ENCODE assay signal across 31 cellular contexts in the genomic region with DNA sequence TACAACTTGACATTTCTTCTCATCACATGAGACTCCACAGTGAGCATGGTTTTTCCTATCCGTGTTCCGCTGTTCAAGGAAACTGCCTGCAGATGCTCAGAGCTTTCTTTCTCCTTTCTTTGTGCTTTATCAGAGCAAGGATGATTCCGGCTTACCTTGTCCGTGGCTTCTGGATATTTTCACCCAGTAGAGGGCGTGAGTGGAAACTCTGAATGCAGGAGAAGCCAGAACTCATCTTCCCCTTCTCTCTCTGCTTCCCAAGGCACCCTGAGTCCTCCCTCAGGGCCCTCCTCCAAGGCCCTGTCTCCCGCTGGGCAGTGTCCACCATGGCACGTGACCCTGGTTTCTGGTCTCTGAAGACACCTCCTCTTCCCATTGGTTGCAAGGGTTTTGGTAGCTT.
A peak's percentile ranks its signal among the peaks of the same experiment; 100 is the strongest.
DNase-seq lines count a peak whose midpoint lies in the region; ATAC-seq, FAIRE-seq and TF ChIP-seq lines count a peak whose summit lies in the region.
"Had no signal": no experiment of that assay in that cellular context is flagged by ENCODE, and none has a peak within 500 bp of the region (broad histone marks: within the 10 kb centered on the region; RNA-seq: fewer than 3 reads in every experiment).

No MANE protein-coding gene starts in this region.

- no peaks in the 10 kb centered on the region for H3K9me3 Mint-ChIP-seq in type B pancreatic cell

- no peak overlapping the region for H3K27ac ChIP-seq in HepG2 (ENCODE audit: extremely low read length, insufficient read depth, low read length)
- no peak overlapping the region for H3K27ac ChIP-seq in right lobe of liver
- no peak overlapping the region for H3K27ac ChIP-seq in H1 (ENCODE audit: low read depth, low read length)
- H3K27ac ChIP-seq in gastrocnemius medialis = no peak overlapping the region
- H3K27ac ChIP-seq: coronary artery, KMS-11, psoas muscle, tibial artery had no signal

- no TSS peak for BruUV-seq in HepG2 (replicated peaks; lab: Mats Ljungman, UMichigan)

- no peak overlapping the region for H3K4me2 ChIP-seq in HepG2 (ENCODE audit: low read depth, low read length)
- H3K4me2 ChIP-seq in H1 (ENCODE audit: insufficient read depth in 1 of 2, low read depth in 2 of 2, low read length in 2 of 2) = no peak overlapping the region
- H3K4me2 ChIP-seq: KMS-11, SK-N-SH had no signal

- H2BK15ac ChIP-seq in H1 (ENCODE audit: low read length) = 0 out of 2 replicates have a peak overlapping the region, but pooled peaks have one; percentile 84

- H3K4me3 ChIP-seq in HepG2 (replicated peaks in 1 of 3; ENCODE audit: insufficient read depth in 1 of 3, low read depth in 2 of 3, low read length in 3 of 3) (no peak overlapping the region), right lobe of liver (no peak overlapping the region), H1 (ENCODE audit: extremely low read depth in 1 of 4, insufficient read depth in 2 of 4, low read depth in 3 of 4, low read length in 4 of 4) (no peak overlapping the region), gastrocnemius medialis (no peak overlapping the region)
- H3K4me3 ChIP-seq: coronary artery, psoas muscle, tibial artery had no signal

- FAIRE-seq in HepG2 (lab: Jason Lieb, UNC) (no peak), H1 (lab: Jason Lieb, UNC) (no peak), HTR-8/SVneo (lab: Jason Lieb, UNC) (no peak)
- FAIRE-seq: astrocyte, G401.6 had no signal

- H2AFZ ChIP-seq in HepG2 (ENCODE audit: low read length) (no peak overlapping the region), H1 (ENCODE audit: low read length) (no peak overlapping the region)

- H3K36me3 ChIP-seq in HepG2 (replicated peaks in 1 of 2; ENCODE audit: control insufficient read depth in 1 of 2, insufficient read depth in 2 of 2, low read length in 2 of 2) (no peaks in the 10 kb centered on the region), right lobe of liver (no peaks in the 10 kb centered on the region), H1 (ENCODE audit: control insufficient read depth in 2 of 4, insufficient read depth in 4 of 4, low read length in 3 of 4) (no peaks in the 10 kb centered on the region), gastrocnemius medialis (no peaks in the 10 kb centered on the region)
- H3K36me3 ChIP-seq: tibial artery had no signal

- no peak overlapping the region for H3K4me3 Mint-ChIP-seq in type B pancreatic cell
- H3K4me3 Mint-ChIP-seq: activated naive CD8-positive, alpha-beta T cell treated with anti-CD3 and anti-CD28 coated beads, Interleukin-2, amount 50 U/mL, for 24 hours; B cell; CD8-positive, alpha-beta memory T cell; naive thymus-derived CD4-positive, alpha-beta T cell had no signal

- no peak overlapping the region for H4K5ac ChIP-seq in H1 (ENCODE audit: insufficient read length, low read depth, low read length)

- H2BK5ac ChIP-seq in H1 (ENCODE audit: low read depth, low read length) = no peak overlapping the region

- H3K4me1 ChIP-seq in HepG2 (ENCODE audit: insufficient read depth, low read length) (no peaks in the 10 kb centered on the region), right lobe of liver (no peaks in the 10 kb centered on the region), H1 (replicated peaks in 1 of 4; ENCODE audit: control insufficient read depth in 3 of 4, insufficient read depth in 4 of 4, low read length in 3 of 4) (peaks cover 0 to 5% (median 0%) of the 10 kb centered on the region in 4 experiments; a peak in 2 of 7 replicates), gastrocnemius medialis (no peaks in the 10 kb centered on the region)
- H3K4me1 ChIP-seq: psoas muscle, tibial artery had no signal

- no peaks in the 10 kb centered on the region for H3K79me1 ChIP-seq in H1 (ENCODE audit: low read depth, low read length)

- H3K4me1 Mint-ChIP-seq in type B pancreatic cell (ENCODE audit: unreplicated experiment) = no peaks in the 10 kb centered on the region
- H3K4me1 Mint-ChIP-seq: activated naive CD8-positive, alpha-beta T cell treated with anti-CD3 and anti-CD28 coated beads, Interleukin-2, amount 50 U/mL, for 24 hours; B cell; CD8-positive, alpha-beta memory T cell; naive thymus-derived CD4-positive, alpha-beta T cell had no signal

- H3K9ac ChIP-seq in HepG2 (ENCODE audit: insufficient read depth, low read depth, low read length) (no peak overlapping the region), H1 (replicated peaks in 1 of 4; ENCODE audit: extremely low read depth in 1 of 4, low read depth in 3 of 4, low read length in 3 of 4) (no peak overlapping the region)
- H3K9ac ChIP-seq: KMS-11, SK-N-SH had no signal

- DNase-seq in HepG2 (ENCODE audit: low spot score) (no peak), right lobe of liver (no peak), NAMALWA (ENCODE audit: low spot score) (peak; percentile 1), H1 (ENCODE audit: low read depth in 1 of 2, low spot score in 2 of 2) (peak; percentile 7 to 61), type B pancreatic cell (ENCODE audit: extremely low spot score, unreplicated experiment) (no peak), gastrocnemius medialis (no peak), HTR-8/SVneo (ENCODE audit: insufficient read length, low spot score) (no peak)
- DNase-seq: activated CD4-positive, alpha-beta T cell treated with anti-CD3 and anti-CD28 coated beads, Interleukin-2, amount 50 U/mL, for 48 hours; activated naive CD4-positive, alpha-beta T cell; activated naive CD8-positive, alpha-beta T cell treated with anti-CD3 and anti-CD28 coated beads, Interleukin-2, amount 50 U/mL, for 24 hours; CD8-positive, alpha-beta memory T cell; GOT3; head of caudate nucleus; naive thymus-derived CD4-positive, alpha-beta T cell; NCI-H1436; NCI-H446 treated with DMSO at 0.1 percent for 48 hours; NCI-H774; occipital lobe; PC-3; psoas muscle; SK-N-SH; stimulated activated CD4-positive, alpha-beta T cell treated with anti-CD3 and anti-CD28 coated beads, Interleukin-4, amount 100 ng/mL, for 24 hours; tibial artery had no signal

- peaks cover 0 to 4% of the 10 kb centered on the region in 2 experiments; a peak in 1 of 5 replicates for H3K27me3 ChIP-seq in HepG2 (ENCODE audit: control insufficient read depth in 1 of 2, insufficient read depth in 2 of 2, low read length in 2 of 2)
- no peaks in the 10 kb centered on the region for H3K27me3 ChIP-seq in right lobe of liver
- no peaks in the 10 kb centered on the region for H3K27me3 ChIP-seq in H1 (replicated peaks in 1 of 4; ENCODE audit: control insufficient read depth in 3 of 4, extremely low read depth in 1 of 4, insufficient read depth in 3 of 4, low read length in 3 of 4)
- H3K27me3 ChIP-seq in gastrocnemius medialis = no peaks in the 10 kb centered on the region
- H3K27me3 ChIP-seq: tibial artery had no signal

- no peaks in the 10 kb centered on the region for H3K9me3 ChIP-seq in HepG2 (ENCODE audit: low read length)
- no peaks in the 10 kb centered on the region for H3K9me3 ChIP-seq in right lobe of liver
- no peaks in the 10 kb centered on the region for H3K9me3 ChIP-seq in H1 (ENCODE audit: insufficient read depth in 2 of 2, low read depth in 1 of 2, low read length in 1 of 2)
- no peaks in the 10 kb centered on the region for H3K9me3 ChIP-seq in gastrocnemius medialis
- H3K9me3 ChIP-seq: psoas muscle, SK-N-SH, tibial artery had no signal

- no peak for TF ChIP-seq POLR2A in HepG2 (IDR thresholded peaks at IDR 0.05; ENCODE audit: insufficient read depth in 1 of 2, low read depth in 2 of 2, low read length in 2 of 2)
- TF ChIP-seq POLR2A in right lobe of liver (IDR thresholded peaks at IDR 0.05) = no peak
- TF ChIP-seq POLR2A in H1 (IDR thresholded peaks at IDR 0.05; ENCODE audit: control extremely low read depth in 1 of 2, low read depth in 2 of 2, low read length in 2 of 2) = no peak
- TF ChIP-seq POLR2A in gastrocnemius medialis (IDR thresholded peaks at IDR 0.05) = no peak

- TF ChIP-seq EP300 in HepG2 (IDR thresholded peaks at IDR 0.05; ENCODE audit: low read depth in 2 of 2, low read length in 2 of 2) = no peak
- no peak for TF ChIP-seq EP300 in HepG2 (CRISPR knock-in tag; IDR thresholded peaks at IDR 0.05; ENCODE audit: borderline replicate concordance)
- TF ChIP-seq EP300 in H1 (IDR thresholded peaks at IDR 0.05; ENCODE audit: borderline replicate concordance in 1 of 2, low read depth in 2 of 2, low read length in 2 of 2) = no peak

- no peak overlapping the region for H2BK20ac ChIP-seq in H1 (ENCODE audit: low read length)

- ATAC-seq in HepG2 (no peak), right lobe of liver (no peak), gastrocnemius medialis (no peak), GM19328 (IDR thresholded peaks at IDR 0.05; ENCODE audit: unreplicated experiment) (no peak)
- ATAC-seq: activated CD4-positive, CD25-positive, alpha-beta regulatory T cell treated with anti-CD3 and anti-CD28 coated beads, Interleukin-2, amount 50 U/mL, for 24 hours; activated naive CD8-positive, alpha-beta T cell treated with anti-CD3 and anti-CD28 coated beads, Interleukin-2, amount 50 U/mL, for 24 hours; esophagus mucosa; naive thymus-derived CD4-positive, alpha-beta T cell; PC-3; psoas muscle had no signal

- H3K18ac ChIP-seq in H1 (ENCODE audit: extremely low read depth, low read length) = no peak overlapping the region

- H2BK120ac ChIP-seq in H1 (replicated peaks; ENCODE audit: low read depth, low read length) = no peak overlapping the region

- H3K4ac ChIP-seq in H1 (replicated peaks; ENCODE audit: insufficient read length, low read depth, low read length) = no peak overlapping the region

- no peaks in the 10 kb centered on the region for H3K36me3 Mint-ChIP-seq in type B pancreatic cell
- H3K36me3 Mint-ChIP-seq: CD8-positive, alpha-beta memory T cell; naive thymus-derived CD4-positive, alpha-beta T cell had no signal

- H3K23ac ChIP-seq in H1 (ENCODE audit: insufficient read length) = no peak overlapping the region

- in situ Hi-C loops in HepG2 (cut with HindIII; ENCODE audit: extremely low pct_ligation_motif_present, low pct_unique_long_range_greater_than_20kb) (no loop called here), gastrocnemius medialis (cut with MboI; ENCODE audit: low sequenced_read_pairs in 4 of 4) (no loop called here)

- intact Hi-C loops in HepG2 (cut with micrococcal nuclease; ENCODE audit: unreplicated experiment) (loop anchor here (2.0 kb wide), 1 partner anchor 31 kb away; no protein-coding TSS in a partner anchor), right lobe of liver (cut with DNase I) (no loop called here), gastrocnemius medialis (cut with DNase I; ENCODE audit: low total_unique reads) (no loop called here)

- H3K56ac ChIP-seq in H1 (replicated peaks; ENCODE audit: insufficient read length, low read depth, low read length) = no peak overlapping the region

- H3K27ac Mint-ChIP-seq in type B pancreatic cell = no peak overlapping the region
- H3K27ac Mint-ChIP-seq: activated naive CD8-positive, alpha-beta T cell treated with anti-CD3 and anti-CD28 coated beads, Interleukin-2, amount 50 U/mL, for 24 hours; B cell; CD8-positive, alpha-beta memory T cell; naive thymus-derived CD4-positive, alpha-beta T cell had no signal

- peaks cover 3% of the 10 kb centered on the region for H3K27me3 Mint-ChIP-seq in type B pancreatic cell
- H3K27me3 Mint-ChIP-seq: activated naive CD8-positive, alpha-beta T cell treated with anti-CD3 and anti-CD28 coated beads, Interleukin-2, amount 50 U/mL, for 24 hours; B cell had no signal

- 30% methylated on average over 7 of the region's 7 CpGs for WGBS in HepG2 (ENCODE audit: low lambda C conversion rate)
- WGBS in right lobe of liver (ENCODE audit: insufficient coverage, low coverage, low lambda C conversion rate, missing lambda C conversion rate) = 33% methylated on average over 7 of the region's 7 CpGs
- WGBS in H1 (ENCODE audit: extremely low coverage in 1 of 2, insufficient coverage in 1 of 2, insufficient read length in 1 of 2, insufficient replicate concordance in 2 of 2, low coverage in 1 of 2, low lambda C conversion rate in 2 of 2, missing lambda C conversion rate in 1 of 2), 2 experiments = 52% methylated on average over 7 of the region's 7 CpGs; no CpG with 5 or more reads in 1 of the 2 experiments

- no peak overlapping the region for H4K91ac ChIP-seq in H1 (replicated peaks; ENCODE audit: insufficient read length, low read length)

- H3K14ac ChIP-seq in H1 (ENCODE audit: insufficient read length) = no peak overlapping the region

- TF ChIP-seq CTCF in HepG2 (CRISPR knock-in tag; IDR thresholded peaks at IDR 0.05) (0 out of 2 replicates have a peak, but pooled peaks have one; percentile 14), right lobe of liver (IDR thresholded peaks at IDR 0.05) (no peak), H1 (IDR thresholded peaks at IDR 0.05; ENCODE audit: control extremely low read depth in 1 of 3, insufficient read depth in 1 of 3, low read depth in 1 of 3, low read length in 3 of 3) (peak; percentile 8 to 70 (median 54)), type B pancreatic cell (conservative IDR thresholded peaks at IDR 0.05) (peak; percentile 38), gastrocnemius medialis (IDR thresholded peaks at IDR 0.05 in 4 of 5, conservative IDR thresholded peaks at IDR 0.05 in 1 of 5) (no peak)

- H2AK5ac ChIP-seq in H1 (ENCODE audit: low read depth, low read length) = no peak overlapping the region

- no peaks in the 10 kb centered on the region for H3K79me2 ChIP-seq in HepG2 (ENCODE audit: insufficient read depth, low read length)
- no peaks in the 10 kb centered on the region for H3K79me2 ChIP-seq in H1 (ENCODE audit: control insufficient read depth in 1 of 2, insufficient read depth in 2 of 2, low read length in 2 of 2)

- no peak for TF ChIP-seq RAD21 in HepG2 (CRISPR knock-in tag; IDR thresholded peaks at IDR 0.05)
- peak; percentile 46 to 57 for TF ChIP-seq RAD21 in H1 (IDR thresholded peaks at IDR 0.05 in 1 of 2, conservative IDR thresholded peaks at IDR 0.05 in 1 of 2; ENCODE audit: low read depth in 2 of 2, low read length in 2 of 2)

- no peaks in the 10 kb centered on the region for H4K20me1 ChIP-seq in HepG2 (ENCODE audit: insufficient read depth, low read length)
- H4K20me1 ChIP-seq in H1 (replicated peaks in 1 of 2; ENCODE audit: control insufficient read depth in 1 of 2, insufficient read depth in 2 of 2, low read length in 2 of 2) = no peaks in the 10 kb centered on the region

- H2BK12ac ChIP-seq in H1 (ENCODE audit: low read depth, low read length) = no peak overlapping the region; the same call in 1 of the 2 replicates

- CTCF ChIA-PET in HepG2 (lab: Yijun Ruan, JAX; ENCODE audit: low intra/inter-chr PET ratio, low total read pairs) (no interaction called here), H1 (lab: Charles Lee; ENCODE audit: partially characterized antibody) (interaction anchor here (0.5 to 4.3 kb wide), 12 partner anchors 9 to 1055 kb away, joined by 3 to 18 read pairs (median 4); no protein-coding TSS in a partner anchor)

- H3K23me2 ChIP-seq in H1 (ENCODE audit: low read depth, low read length) = no peaks in the 10 kb centered on the region

- H4K8ac ChIP-seq in H1 (ENCODE audit: extremely low read depth, insufficient read depth, low read length) = no peak overlapping the region

- POLR2A ChIA-PET in HepG2 (lab: Yijun Ruan, JAX) = no interaction called here
- POLR2A ChIA-PET in H1 (lab: Charles Lee; ENCODE audit: partially characterized antibody) = no interaction called here

Comparison
In these comparisons a context has a peak if more than half of its experiments do, and no peak if none do; other contexts are left out.
1. CTCF ChIP-seq: peak in HepG2 (single experiment), H1 (3 of 3) and type B pancreatic cell (single experiment); none in right lobe of liver (0 of 4) and gastrocnemius medialis (0 of 5).
2. DNase-seq: peak in NAMALWA (single experiment) and H1 (2 of 2); none in HepG2 (single experiment), right lobe of liver (0 of 3), type B pancreatic cell (single experiment), gastrocnemius medialis (0 of 2) and HTR-8/SVneo (single experiment).
3. Of the 41 proteins assayed by ChIP-seq in both HepG2 and H1: peak only in HepG2: none; only in H1: RAD21; in both: CTCF; in neither: 39.